19 cellular contexts compared by ENCODE assay signal in the genomic region with DNA sequence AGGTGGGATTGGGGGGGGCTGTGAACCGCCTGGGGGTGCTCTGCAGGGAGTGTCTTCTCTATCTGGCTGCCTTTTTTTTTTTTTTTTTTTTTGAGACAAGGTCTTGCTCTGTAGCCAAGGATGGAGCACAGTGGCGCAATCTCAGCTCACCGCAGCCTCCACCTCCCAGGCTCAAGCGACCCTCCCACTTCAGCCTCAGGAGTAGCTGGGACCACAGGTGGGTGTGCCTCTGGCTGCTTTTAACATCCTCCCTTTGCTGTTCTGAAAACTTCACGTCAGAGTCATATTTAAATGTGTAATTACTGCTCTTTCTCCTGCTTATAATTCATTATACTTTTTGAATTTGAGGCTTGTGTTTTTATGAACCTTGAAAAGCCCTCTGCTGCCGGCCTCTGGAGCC.
DNase-seq lines count a peak whose midpoint lies in the region; ATAC-seq and TF ChIP-seq lines count a peak whose summit lies in the region.
"Had no signal": no experiment of that assay in that cellular context is flagged by ENCODE, and none has a peak within 500 bp of the region (broad histone marks: within the 10 kb centered on the region; RNA-seq: fewer than 3 reads in every experiment).

No MANE protein-coding gene starts in this region.

- no peaks in the 10 kb centered on the region for H3K9me3 ChIP-seq in right cardiac atrium (ENCODE audit: control insufficient read depth, low read length)
- no peaks in the 10 kb centered on the region for H3K9me3 ChIP-seq in left ventricle myocardium inferior (replicated peaks)
- H3K9me3 ChIP-seq: body of pancreas had no signal

- H3K27ac Mint-ChIP-seq in activated CD8-positive, alpha-beta T cell treated with anti-CD3 and anti-CD28 coated beads, Interleukin-2, amount 10 ng/mL, durations not matched to agents 7 days and 5 days, result peak overlapping the region; percentile 82
- H3K27ac Mint-ChIP-seq in glutamatergic neuron (ENCODE audit: unreplicated experiment), result no peak overlapping the region
- H3K27ac Mint-ChIP-seq: activated B cell treated with CpG ODN at 0.5 μM for 24 hours had no signal

- ATAC-seq in right cardiac atrium, result no peak
- peak; percentile 10 for ATAC-seq in activated CD8-positive, alpha-beta T cell treated with anti-CD3 and anti-CD28 coated beads, Interleukin-2, amount 10 ng/mL, durations not matched to agents 7 days and 5 days
- ATAC-seq in GM21447 (IDR thresholded peaks at IDR 0.05; ENCODE audit: unreplicated experiment), result no peak
- ATAC-seq: body of pancreas, left lobe of liver, PC-3, sciatic nerve had no signal

- no peaks in the 10 kb centered on the region for H3K27me3 ChIP-seq in right cardiac atrium (ENCODE audit: control insufficient read depth, insufficient read depth)
- no peaks in the 10 kb centered on the region for H3K27me3 ChIP-seq in left ventricle myocardium inferior (ENCODE audit: low read depth)
- H3K27me3 ChIP-seq: body of pancreas had no signal

- H3K4me1 ChIP-seq in right cardiac atrium (ENCODE audit: control insufficient read depth, insufficient read depth, low read length), result peaks cover 13% of the 10 kb centered on the region
- peaks cover 71% of the 10 kb centered on the region for H3K4me1 ChIP-seq in left ventricle myocardium inferior

- H3K27ac ChIP-seq in right cardiac atrium (ENCODE audit: low read length) (no peak overlapping the region), left ventricle myocardium inferior (replicated peaks) (no peak overlapping the region)
- H3K27ac ChIP-seq: body of pancreas, SK-N-MC had no signal

- DNase-seq in right cardiac atrium (peak in 2 of 3 donors; percentile 24 to 40), left ventricle myocardium inferior (no peak), glutamatergic neuron (no peak), NCI-H146 treated with DMSO at 0.1 percent for 48 hours (lab: John Stamatoyannopoulos, UW; ENCODE audit: unreplicated experiment) (no peak), midbrain (lab: John Stamatoyannopoulos, UW) (no peak)
- DNase-seq in activated CD8-positive, alpha-beta T cell treated with anti-CD3 and anti-CD28 coated beads, Interleukin-2, amount 10 ng/mL, durations not matched to agents 7 days and 5 days, result no peak
- DNase-seq: activated B cell treated with CpG ODN at 0.5 μM for 24 hours; activated T-cell treated with anti-CD3 and anti-CD28 coated beads, Interleukin-2, amount 50 U/mL, for 1 hour; body of pancreas; naive B cell; NCI-H1436 treated with DMSO at 0.1 percent for 48 hours; NCI-H510A treated with DMSO at 0.1 percent for 48 hours; PC-3; stimulated activated CD4-positive, alpha-beta T cell treated with anti-CD3 and anti-CD28 coated beads, Interleukin-4, amount 100 ng/mL, for 24 hours; trophoblast cell had no signal

- TF ChIP-seq CTCF in left ventricle myocardium inferior (IDR thresholded peaks at IDR 0.05; ENCODE audit: borderline replicate concordance) (no peak), glutamatergic neuron (IDR thresholded peaks at IDR 0.05; ENCODE audit: partially characterized antibody, unreplicated experiment) (no peak)

- intact Hi-C loops in right cardiac atrium (cut with DNase I) (no loop called here), left ventricle myocardium inferior (cut with micrococcal nuclease) (no loop called here)

- H3K27me3 Mint-ChIP-seq in activated CD8-positive, alpha-beta T cell treated with anti-CD3 and anti-CD28 coated beads, Interleukin-2, amount 10 ng/mL, durations not matched to agents 7 days and 5 days (ENCODE audit: low read depth), result no peaks in the 10 kb centered on the region
- peaks cover 38% of the 10 kb centered on the region for H3K27me3 Mint-ChIP-seq in glutamatergic neuron (ENCODE audit: unreplicated experiment)
- H3K27me3 Mint-ChIP-seq: activated B cell treated with CpG ODN at 0.5 μM for 24 hours, naive B cell had no signal

- peaks cover 6% of the 10 kb centered on the region for H3K36me3 ChIP-seq in left ventricle myocardium inferior

- CTCF ChIA-PET in activated CD8-positive, alpha-beta T cell treated with anti-CD3 and anti-CD28 coated beads, Interleukin-2, amount 10 ng/mL, durations not matched to agents 7 days and 5 days (lab: Charles Lee), result interaction anchor here (0.7 to 1.9 kb wide), 3 partner anchors 11 to 213 kb away, joined by 3 to 10 read pairs (median 3); a partner anchor contains a TSS

- peak overlapping the region; percentile 17 for H3K4me3 Mint-ChIP-seq in activated CD8-positive, alpha-beta T cell treated with anti-CD3 and anti-CD28 coated beads, Interleukin-2, amount 10 ng/mL, durations not matched to agents 7 days and 5 days
- peak overlapping the region; percentile 14 for H3K4me3 Mint-ChIP-seq in glutamatergic neuron (ENCODE audit: unreplicated experiment)
- H3K4me3 Mint-ChIP-seq: activated B cell treated with CpG ODN at 0.5 μM for 24 hours, naive B cell had no signal

- H3K4me3 ChIP-seq in right cardiac atrium (ENCODE audit: low read length), result no peak overlapping the region
- no peak overlapping the region for H3K4me3 ChIP-seq in left ventricle myocardium inferior
- H3K4me3 ChIP-seq: body of pancreas, SK-N-MC had no signal

- H3K9me3 Mint-ChIP-seq in activated CD8-positive, alpha-beta T cell treated with anti-CD3 and anti-CD28 coated beads, Interleukin-2, amount 10 ng/mL, durations not matched to agents 7 days and 5 days (ENCODE audit: insufficient read depth), result no peaks in the 10 kb centered on the region
- peaks cover 30% of the 10 kb centered on the region for H3K9me3 Mint-ChIP-seq in glutamatergic neuron (ENCODE audit: unreplicated experiment)
- H3K9me3 Mint-ChIP-seq: activated B cell treated with CpG ODN at 0.5 μM for 24 hours, naive B cell had no signal

- peaks cover 48% of the 10 kb centered on the region for H3K4me1 Mint-ChIP-seq in activated CD8-positive, alpha-beta T cell treated with anti-CD3 and anti-CD28 coated beads, Interleukin-2, amount 10 ng/mL, durations not matched to agents 7 days and 5 days (ENCODE audit: low read depth)
- peaks cover 50% of the 10 kb centered on the region for H3K4me1 Mint-ChIP-seq in glutamatergic neuron (ENCODE audit: low read depth, unreplicated experiment)

- peaks cover 20% of the 10 kb centered on the region for H3K36me3 Mint-ChIP-seq in activated CD8-positive, alpha-beta T cell treated with anti-CD3 and anti-CD28 coated beads, Interleukin-2, amount 10 ng/mL, durations not matched to agents 7 days and 5 days (ENCODE audit: low read depth)
- no peaks in the 10 kb centered on the region for H3K36me3 Mint-ChIP-seq in glutamatergic neuron (ENCODE audit: unreplicated experiment)

- POLR2A ChIA-PET in activated CD8-positive, alpha-beta T cell treated with anti-CD3 and anti-CD28 coated beads, Interleukin-2, amount 10 ng/mL, durations not matched to agents 7 days and 5 days (lab: Charles Lee), result no interaction called here

- 75% methylated on average over 6 of the region's 6 CpGs for WGBS in right cardiac atrium

Comparison
In these comparisons a context has a peak if more than half of its experiments do, and no peak if none do; other contexts are left out.
1. DNase-seq: peak in right cardiac atrium (2 of 3); none in left ventricle myocardium inferior (single experiment), activated CD8-positive, alpha-beta T cell treated with anti-CD3 and anti-CD28 coated beads, Interleukin-2, amount 10 ng/mL, durations not matched to agents 7 days and 5 days (single experiment), glutamatergic neuron (single experiment), NCI-H146 treated with DMSO at 0.1 percent for 48 hours (single experiment) and midbrain (single experiment).